ENCODE assay signal across 8 cellular contexts in genomic region chr19:34556500-34556899, GRCh38.
DNase-seq lines count a peak whose midpoint lies in the region; ATAC-seq and TF ChIP-seq lines count a peak whose summit lies in the region.

No MANE protein-coding gene starts in this region.

- POLR2A ChIA-PET in OCI-LY7 (lab: Charles Lee): no interaction called here

- ATAC-seq in GM19397 (IDR thresholded peaks at IDR 0.05; ENCODE audit: unreplicated experiment) (no peak), HG03095 (IDR thresholded peaks at IDR 0.05; ENCODE audit: unreplicated experiment) (no peak)

- DNase-seq in stimulated activated CD4-positive, alpha-beta T cell treated with anti-CD3 and anti-CD28 coated beads, Interleukin-12 subunit alpha, Interleukin-12 subunit beta, amount 100 ng/mL, for 48 hours (ENCODE audit: low read depth in 2 of 3, low spot score in 1 of 3): peak in 2 of 3 donors; percentile 12 to 21
- DNase-seq in stimulated activated CD4-positive, alpha-beta T cell treated with anti-CD3 and anti-CD28 coated beads, Interleukin-4, amount 100 ng/mL, for 4 hours: no peak
- DNase-seq in OCI-LY7 (ENCODE audit: low spot score) (peak; percentile 24), fibroblast of the conjunctiva (ENCODE audit: low read depth) (peak; percentile 16), transverse colon (peak; percentile 18), epidermal melanocyte (ENCODE audit: insufficient read length, low spot score) (no peak)

- H3K4me1 ChIP-seq in OCI-LY7 (ENCODE audit: insufficient read depth, low read length, poor library complexity, severe bottlenecking) (no peaks in the 10 kb centered on the region), transverse colon (no peaks in the 10 kb centered on the region)

- H3K9me2 ChIP-seq in OCI-LY7 (ENCODE audit: insufficient read depth, low read length): no peaks in the 10 kb centered on the region

- CTCF ChIA-PET in OCI-LY7 (lab: Charles Lee; ENCODE audit: unreplicated experiment): no interaction called here

- no peak overlapping the region for H3K4me2 ChIP-seq in OCI-LY7 (ENCODE audit: low read length)

- in situ Hi-C loops in transverse colon (cut with MboI; ENCODE audit: low pct_ligation_motif_present in 1 of 4, low pct_unique_long_range_greater_than_20kb in 1 of 4, low sequenced_read_pairs in 3 of 4): no loop called here

- H2AFZ ChIP-seq in OCI-LY7 (ENCODE audit: low read length): no peak overlapping the region

- no peak overlapping the region for H3K27ac ChIP-seq in OCI-LY7 (ENCODE audit: low read depth, low read length, poor library complexity, severe bottlenecking)
- H3K27ac ChIP-seq in transverse colon: no peak overlapping the region

- no peak for TF ChIP-seq POLR2A in transverse colon (IDR thresholded peaks at IDR 0.05)

- TF ChIP-seq EP300 in transverse colon (IDR thresholded peaks at IDR 0.05; ENCODE audit: low read depth): no peak

- peak; percentile 75 for TF ChIP-seq CTCF in OCI-LY7 (conservative IDR thresholded peaks at IDR 0.05; ENCODE audit: low read length)
- TF ChIP-seq CTCF in transverse colon (IDR thresholded peaks at IDR 0.05): peak in 1 of 5 experiments; percentile 28

- intact Hi-C loops in OCI-LY7 (cut with micrococcal nuclease; ENCODE audit: unreplicated experiment): loop anchor here (5.0 kb wide), 1 partner anchor 156 kb away; no protein-coding TSS in a partner anchor
- intact Hi-C loops in transverse colon (cut with DNase I; ENCODE audit: low total_unique reads): no loop called here

- H3K9me3 ChIP-seq in OCI-LY7 (ENCODE audit: low read length): no peaks in the 10 kb centered on the region
- H3K9me3 ChIP-seq in transverse colon: no peaks in the 10 kb centered on the region

- 0% methylated on average over 3 of the region's 3 CpGs; no CpG with 5 or more reads in 1 of the 2 donors for WGBS in transverse colon (ENCODE audit: low coverage in 1 of 2), 2 donors

- no TSS peak for BruUV-seq in OCI-LY7 (replicated peaks; lab: Mats Ljungman, UMichigan)

- peaks cover 17% of the 10 kb centered on the region for H3K27me3 ChIP-seq in transverse colon

- no peak overlapping the region for H3K4me3 ChIP-seq in OCI-LY7 (ENCODE audit: low read depth, low read length, poor library complexity, severe bottlenecking)
- H3K4me3 ChIP-seq in transverse colon: no peak overlapping the region

- H4K20me1 ChIP-seq in OCI-LY7 (ENCODE audit: insufficient read depth, low read length): no peaks in the 10 kb centered on the region

- no peaks in the 10 kb centered on the region for H3K79me2 ChIP-seq in OCI-LY7 (ENCODE audit: insufficient read depth, low read depth, low read length)

- H3K36me3 ChIP-seq in OCI-LY7 (ENCODE audit: insufficient read depth, low read length): no peaks in the 10 kb centered on the region
- H3K36me3 ChIP-seq in transverse colon: no peaks in the 10 kb centered on the region

Comparison
In these comparisons a context has a peak if more than half of its experiments do, and no peak if none do; other contexts are left out.
1. DNase-seq: peak in stimulated activated CD4-positive, alpha-beta T cell treated with anti-CD3 and anti-CD28 coated beads, Interleukin-12 subunit alpha, Interleukin-12 subunit beta, amount 100 ng/mL, for 48 hours (2 of 3), OCI-LY7 (single experiment), fibroblast of the conjunctiva (single experiment) and transverse colon (single experiment); none in stimulated activated CD4-positive, alpha-beta T cell treated with anti-CD3 and anti-CD28 coated beads, Interleukin-4, amount 100 ng/mL, for 4 hours (0 of 2) and epidermal melanocyte (single experiment).